Comparison of ENCODE assay signal across 27 cellular contexts in the genomic region with DNA sequence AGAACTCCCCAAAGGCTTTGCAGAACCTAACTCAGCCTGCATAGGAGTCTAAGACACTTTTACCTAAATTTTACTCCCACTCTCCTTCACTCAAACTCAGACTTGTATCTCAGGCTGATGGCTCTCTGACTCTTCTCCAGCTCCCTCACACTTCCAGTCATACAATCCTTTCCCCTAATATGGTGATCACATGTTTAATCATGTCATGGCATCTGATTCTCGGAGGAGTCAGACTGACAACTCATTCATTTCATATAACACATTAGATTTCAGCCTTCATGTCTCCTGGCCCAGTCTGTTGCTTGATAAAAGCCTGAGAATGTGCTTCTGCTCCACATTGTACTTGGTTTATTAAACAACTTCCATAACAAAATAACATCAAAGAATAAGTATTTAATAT.
"Had no signal": no experiment of that assay in that cellular context is flagged by ENCODE, and none has a peak within 500 bp of the region (broad histone marks: within the 10 kb centered on the region; RNA-seq: fewer than 3 reads in every experiment).

No MANE protein-coding gene starts in this region.

- H3K9ac ChIP-seq: neural progenitor cell, parathyroid adenoma had no signal

- H3K27ac Mint-ChIP-seq: naive thymus-derived CD4-positive, alpha-beta T cell; nephron; neural progenitor cell; progenitor cell of endocrine pancreas; stimulated activated naive CD8-positive, alpha-beta T cell treated with anti-CD3 and anti-CD28 coated beads, Interleukin-15, amount 100 ng/mL, for 72 hours had no signal

- H3K4me1 ChIP-seq: neural progenitor cell, parathyroid adenoma, right atrium auricular region, suprapubic skin, transverse colon, upper lobe of right lung, uterus had no signal

- H3K27me3 Mint-ChIP-seq: naive thymus-derived CD4-positive, alpha-beta T cell; stimulated activated naive CD8-positive, alpha-beta T cell treated with anti-CD3 and anti-CD28 coated beads, Interleukin-15, amount 100 ng/mL, for 72 hours had no signal

- H2AFZ ChIP-seq: neural progenitor cell, parathyroid adenoma had no signal

- H3K27ac ChIP-seq: coronary artery, neural progenitor cell, parathyroid adenoma, right atrium auricular region, suprapubic skin, transverse colon, upper lobe of right lung, uterus had no signal

- H3K4me3 ChIP-seq: coronary artery, lung, neural progenitor cell, right atrium auricular region, smooth muscle cell, suprapubic skin, transverse colon, upper lobe of right lung, uterus had no signal

- H3K4me1 Mint-ChIP-seq: naive thymus-derived CD4-positive, alpha-beta T cell; nephron; neural progenitor cell; stimulated activated naive CD8-positive, alpha-beta T cell treated with anti-CD3 and anti-CD28 coated beads, Interleukin-15, amount 100 ng/mL, for 72 hours had no signal

- H3K27me3 ChIP-seq: neural progenitor cell, right atrium auricular region, suprapubic skin, transverse colon, upper lobe of right lung, uterus had no signal

- H3K36me3 ChIP-seq: neural progenitor cell, right atrium auricular region, suprapubic skin, transverse colon, upper lobe of right lung, uterus had no signal

- DNase-seq: dermis blood vessel endothelial cell; effector memory CD4-positive, alpha-beta T cell; hypothalamus; kidney; mesendoderm; midbrain; naive thymus-derived CD4-positive, alpha-beta T cell; stimulated activated CD4-positive, alpha-beta T cell treated with anti-CD3 and anti-CD28 coated beads, Interleukin-12 subunit alpha, Interleukin-12 subunit beta, amount 100 ng/mL, for 4 hours; stimulated activated CD4-positive, alpha-beta T cell treated with anti-CD3 and anti-CD28 coated beads, Interleukin-1b, Interleukin-23, amount 100 ng/mL, for 48 hours; stimulated activated CD4-positive, alpha-beta T cell treated with anti-CD3 and anti-CD28 coated beads, Interleukin-4, amount 100 ng/mL, for 1 hour; stimulated activated CD8-positive, alpha-beta memory T cell treated with anti-CD3 and anti-CD28 coated beads, Interleukin-4, amount 100 ng/mL, for 48 hours; stimulated activated naive CD4-positive, alpha-beta T cell; stimulated activated naive CD8-positive, alpha-beta T cell treated with anti-CD3 and anti-CD28 coated beads, Interleukin-15, amount 100 ng/mL, for 72 hours; transverse colon; upper lobe of right lung; uterus had no signal

- H3K4me3 Mint-ChIP-seq: naive thymus-derived CD4-positive, alpha-beta T cell; nephron; neural progenitor cell; stimulated activated naive CD8-positive, alpha-beta T cell treated with anti-CD3 and anti-CD28 coated beads, Interleukin-15, amount 100 ng/mL, for 72 hours had no signal

- H3K9me3 ChIP-seq: right atrium auricular region, suprapubic skin, transverse colon, upper lobe of right lung, uterus had no signal

- H3K79me2 ChIP-seq: parathyroid adenoma had no signal

- ATAC-seq: left lobe of liver; naive thymus-derived CD4-positive, alpha-beta T cell; sciatic nerve; stimulated activated naive CD8-positive, alpha-beta T cell treated with anti-CD3 and anti-CD28 coated beads, Interleukin-15, amount 100 ng/mL, for 72 hours; upper lobe of right lung had no signal

- H3K4me2 ChIP-seq: neural progenitor cell, smooth muscle cell had no signal

- H3K36me3 Mint-ChIP-seq: naive thymus-derived CD4-positive, alpha-beta T cell; neural progenitor cell had no signal
